ENCODE assay signal across 8 cellular contexts in the genomic region with DNA sequence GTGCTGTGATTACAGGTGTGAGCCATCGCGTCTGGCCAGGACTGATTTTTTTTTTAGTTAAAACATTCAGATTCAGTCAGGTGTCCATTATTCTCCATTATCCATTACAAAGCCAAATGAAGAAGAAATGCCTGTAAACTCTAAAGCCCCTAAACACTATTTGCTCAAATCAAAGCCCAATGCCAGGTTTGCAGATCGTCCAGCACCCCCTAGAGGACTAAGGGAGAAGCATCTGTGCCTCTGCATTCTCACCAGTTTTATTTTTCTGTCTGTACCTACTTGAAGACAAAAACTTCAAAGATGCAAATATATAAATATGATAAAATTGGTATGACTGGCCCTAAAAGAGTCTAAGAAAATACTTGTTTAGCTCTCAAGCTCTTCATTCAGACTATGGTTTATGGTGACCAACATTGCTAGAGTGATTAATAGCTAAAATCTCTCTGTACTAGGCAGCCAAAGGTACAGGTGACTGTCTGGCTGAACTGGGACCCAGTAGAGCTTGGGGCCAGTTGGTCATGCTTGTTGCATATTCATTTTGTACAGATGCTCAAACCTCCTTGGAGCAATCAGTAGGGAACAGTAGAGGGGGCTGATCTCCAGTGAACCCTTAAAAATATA.
A peak's percentile ranks its signal among the peaks of the same experiment; 100 is the strongest.
DNase-seq lines count a peak whose midpoint lies in the region; ATAC-seq and TF ChIP-seq lines count a peak whose summit lies in the region.

No MANE protein-coding gene starts in this region.

- H3K4me1 Mint-ChIP-seq in neural progenitor cell: peaks cover 24% of the 10 kb centered on the region
- peaks cover 2% of the 10 kb centered on the region for H3K4me1 Mint-ChIP-seq in activated T-cell treated with anti-CD3 and anti-CD28 coated beads, Interleukin-2, amount 50 U/mL, for 24 hours (ENCODE audit: low read depth)

- H4K20me1 ChIP-seq in OCI-LY1 (ENCODE audit: insufficient read depth, low read length) (no peaks in the 10 kb centered on the region), neural progenitor cell (ENCODE audit: low read depth) (no peaks in the 10 kb centered on the region)

- ATAC-seq in HG03354 (IDR thresholded peaks at IDR 0.05; ENCODE audit: poor library complexity, severe bottlenecking, unreplicated experiment): no peak
- no peak for ATAC-seq in HG03108 (IDR thresholded peaks at IDR 0.05; ENCODE audit: unreplicated experiment)

- peaks cover 2% of the 10 kb centered on the region for H3K4me1 ChIP-seq in OCI-LY1 (ENCODE audit: insufficient read depth, low read length, severe bottlenecking)
- peaks cover 29% of the 10 kb centered on the region for H3K4me1 ChIP-seq in neural progenitor cell

- no peaks in the 10 kb centered on the region for H3K9me2 ChIP-seq in OCI-LY1 (ENCODE audit: low read depth, low read length)

- H3K4me2 ChIP-seq in OCI-LY1 (ENCODE audit: low read length) (no peak overlapping the region), neural progenitor cell (no peak overlapping the region)

- H3K9ac ChIP-seq in OCI-LY1 (ENCODE audit: low read length): no peak overlapping the region
- no peak overlapping the region for H3K9ac ChIP-seq in neural progenitor cell

- no peak overlapping the region for H3K27ac ChIP-seq in OCI-LY1 (ENCODE audit: low read depth, low read length, poor library complexity, severe bottlenecking)
- peak overlapping the region in 3 of 59 donors; percentile 9 to 42 (median 40) for H3K27ac ChIP-seq in dorsolateral prefrontal cortex
- H3K27ac ChIP-seq in neural progenitor cell: no peak overlapping the region

- TF ChIP-seq CTCF in GM13976 (IDR thresholded peaks at IDR 0.05; ENCODE audit: borderline replicate concordance, control extremely low read depth, extremely low read depth, insufficient read depth, missing control alignments): peak; percentile 61
- peak; percentile 88 for TF ChIP-seq CTCF in OCI-LY1 (IDR thresholded peaks at IDR 0.05; ENCODE audit: low read length)
- TF ChIP-seq CTCF in dorsolateral prefrontal cortex (IDR thresholded peaks at IDR 0.05 in 54 of 56, conservative IDR thresholded peaks at IDR 0.05 in 2 of 56; ENCODE audit: low read depth in 1 of 56, partially characterized antibody in 56 of 56): peak; percentile 42 to 96 (median 81)
- TF ChIP-seq CTCF in neural progenitor cell (IDR thresholded peaks at IDR 0.05): peak; percentile 97

- no peaks in the 10 kb centered on the region for H3K9me3 Mint-ChIP-seq in neural progenitor cell
- no peaks in the 10 kb centered on the region for H3K9me3 Mint-ChIP-seq in activated T-cell treated with anti-CD3 and anti-CD28 coated beads, Interleukin-2, amount 50 U/mL, for 24 hours

- H3K27me3 ChIP-seq in OCI-LY1 (ENCODE audit: insufficient read depth, low read length) (no peaks in the 10 kb centered on the region), dorsolateral prefrontal cortex (no peaks in the 10 kb centered on the region), neural progenitor cell (no peaks in the 10 kb centered on the region)

- H3K79me2 ChIP-seq in OCI-LY1 (ENCODE audit: insufficient read depth, low read length) (no peaks in the 10 kb centered on the region), neural progenitor cell (ENCODE audit: low read depth) (no peaks in the 10 kb centered on the region)

- no peaks in the 10 kb centered on the region for H3K9me3 ChIP-seq in OCI-LY1 (ENCODE audit: low read length)
- H3K9me3 ChIP-seq in neural progenitor cell (ENCODE audit: low read depth): no peaks in the 10 kb centered on the region

- intact Hi-C loops in dorsolateral prefrontal cortex (cut with DNase I): loop anchor here (5.0 to 10.0 kb wide), 2 partner anchors 67 to 225 kb away; a partner anchor contains a TSS

- H2AFZ ChIP-seq in OCI-LY1 (ENCODE audit: low read length) (no peak overlapping the region), neural progenitor cell (replicated peaks) (no peak overlapping the region)

- no peak overlapping the region for H3K27ac Mint-ChIP-seq in neural progenitor cell
- H3K27ac Mint-ChIP-seq in activated T-cell treated with anti-CD3 and anti-CD28 coated beads, Interleukin-2, amount 50 U/mL, for 24 hours: no peak overlapping the region

- peak; percentile 68 for DNase-seq in CD1c-positive myeloid dendritic cell (ENCODE audit: extremely low spot score)
- DNase-seq in GM13976 (ENCODE audit: low spot score): no peak
- peak in 4 of 10 donors; percentile 16 to 57 (median 36) for DNase-seq in dorsolateral prefrontal cortex
- peak; percentile 66 for DNase-seq in neural progenitor cell (ENCODE audit: low spot score)
- no peak for DNase-seq in activated T-cell treated with anti-CD3 and anti-CD28 coated beads, Interleukin-2, amount 50 U/mL, for 24 hours

- no peak overlapping the region for H3K4me3 Mint-ChIP-seq in neural progenitor cell
- H3K4me3 Mint-ChIP-seq in activated T-cell treated with anti-CD3 and anti-CD28 coated beads, Interleukin-2, amount 50 U/mL, for 24 hours: no peak overlapping the region

- peaks cover 4% of the 10 kb centered on the region for H3K36me3 Mint-ChIP-seq in neural progenitor cell
- peaks cover 34% of the 10 kb centered on the region for H3K36me3 Mint-ChIP-seq in activated T-cell treated with anti-CD3 and anti-CD28 coated beads, Interleukin-2, amount 50 U/mL, for 24 hours (ENCODE audit: low read depth)

- H3F3A ChIP-seq in OCI-LY1 (ENCODE audit: insufficient read depth, low read length): no peaks in the 10 kb centered on the region
- no peaks in the 10 kb centered on the region for H3F3A ChIP-seq in neural progenitor cell (ENCODE audit: low read depth)

- H3K4me3 ChIP-seq in OCI-LY1 (ENCODE audit: low read depth, low read length, poor library complexity, severe bottlenecking): no peak overlapping the region
- H3K4me3 ChIP-seq in dorsolateral prefrontal cortex: no peak overlapping the region
- H3K4me3 ChIP-seq in neural progenitor cell: no peak overlapping the region

- in situ Hi-C loops in GM13976 (cut with MboI; ENCODE audit: low sequenced_read_pairs, unreplicated experiment): no loop called here

- peaks cover under 1% of the 10 kb centered on the region for H3K27me3 Mint-ChIP-seq in neural progenitor cell (ENCODE audit: insufficient read depth, low read depth)
- H3K27me3 Mint-ChIP-seq in activated T-cell treated with anti-CD3 and anti-CD28 coated beads, Interleukin-2, amount 50 U/mL, for 24 hours: no peaks in the 10 kb centered on the region

- H3K36me3 ChIP-seq in OCI-LY1 (ENCODE audit: insufficient read depth, low read length) (peaks cover 9% of the 10 kb centered on the region; the same call in 1 of the 2 replicates), neural progenitor cell (no peaks in the 10 kb centered on the region)

Comparison
In these comparisons a context has a peak if more than half of its experiments do, and no peak if none do; other contexts are left out.
1. DNase-seq: peak in CD1c-positive myeloid dendritic cell (single experiment) and neural progenitor cell (single experiment); none in GM13976 (single experiment) and activated T-cell treated with anti-CD3 and anti-CD28 coated beads, Interleukin-2, amount 50 U/mL, for 24 hours (single experiment).
2. Peak in every context shown above with its lines, with median percentiles within 50 percentile points of each other: CTCF ChIP-seq.